In the genomic region with DNA sequence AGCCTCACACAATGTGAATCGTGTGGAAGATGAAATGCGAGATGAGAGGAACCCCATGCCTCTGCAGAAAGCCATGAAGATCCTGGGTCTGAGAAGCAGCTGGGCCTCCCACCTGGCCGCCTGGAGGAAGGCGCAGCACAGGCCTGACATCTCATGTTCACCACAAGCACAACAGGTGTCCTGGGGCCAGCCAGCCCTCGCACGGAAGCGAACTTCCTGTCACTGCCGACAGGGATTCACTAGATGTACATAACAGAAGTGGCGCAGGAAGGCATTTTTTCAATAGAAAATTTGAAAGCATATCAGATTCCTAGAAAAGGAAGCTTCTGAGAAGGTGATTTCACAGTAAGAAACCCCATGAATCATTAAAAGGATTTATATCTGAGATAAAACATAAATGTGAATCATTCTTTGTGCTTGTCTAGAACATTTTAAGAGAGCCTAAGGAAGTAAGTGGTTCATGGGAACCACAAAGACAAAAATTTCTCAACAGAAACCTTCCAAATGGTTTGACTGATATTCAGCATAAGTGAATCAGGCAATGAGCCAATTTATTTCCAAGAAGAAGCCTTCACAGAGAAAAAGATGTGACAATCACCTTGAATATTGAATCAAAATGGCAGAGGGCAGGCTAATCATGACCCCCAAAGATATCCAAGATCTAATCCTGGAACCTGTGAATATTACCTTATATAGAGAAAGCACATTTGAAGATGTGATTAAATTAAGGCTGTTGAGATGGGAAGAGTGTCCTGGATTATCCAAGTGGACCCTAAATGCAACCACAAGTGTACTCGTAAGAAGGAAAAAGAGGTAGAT, we compare ENCODE assay signal across 9 cellular contexts.
A peak's percentile ranks its signal among the peaks of the same experiment; 100 is the strongest.
DNase-seq lines count a peak whose midpoint lies in the region; ATAC-seq and TF ChIP-seq lines count a peak whose summit lies in the region.
"Had no signal": no experiment of that assay in that cellular context is flagged by ENCODE, and none has a peak within 500 bp of the region (broad histone marks: within the 10 kb centered on the region; RNA-seq: fewer than 3 reads in every experiment).

No MANE protein-coding gene starts in this region.

- peak; percentile 94 for DNase-seq in GM12865 (ENCODE audit: low read depth)
- peak; percentile 27 for DNase-seq in GM23338 (ENCODE audit: low spot score)
- peak; percentile 95 for DNase-seq in MV-4-11 (lab: John Stamatoyannopoulos, UW)
- peak; percentile 62 for DNase-seq in activated CD8-positive, alpha-beta memory T cell treated with anti-CD3 and anti-CD28 coated beads, Interleukin-2, amount 50 U/mL, for 4 hours
- DNase-seq in mucosa of descending colon, result peak; percentile 36 to 71 (median 59)
- DNase-seq in Karpas-422, result no peak
- no peak for DNase-seq in Caco-2
- DNase-seq in BE2C, result no peak

- H3K9me2 ChIP-seq in GM23338 (ENCODE audit: insufficient read depth), result 0 out of 2 replicates have a peak, but pooled peaks cover 17% of the 10 kb centered on the region
- no peaks in the 10 kb centered on the region for H3K9me2 ChIP-seq in Karpas-422 (replicated peaks; ENCODE audit: insufficient read depth, low read length)

- H3K79me2 ChIP-seq in GM23338 (replicated peaks; ENCODE audit: insufficient read depth) (no peaks in the 10 kb centered on the region), Karpas-422 (ENCODE audit: low read length) (no peaks in the 10 kb centered on the region)

- POLR2A ChIA-PET in Caco-2 (lab: Charles Lee), result interaction anchor here (0.6 kb wide), 1 partner anchor 759 kb away, joined by 3 read pairs; no protein-coding TSS in a partner anchor

- H3K36me3 ChIP-seq in GM23338 (ENCODE audit: insufficient read depth) (no peaks in the 10 kb centered on the region), mucosa of descending colon (ENCODE audit: low read depth) (no peaks in the 10 kb centered on the region), Karpas-422 (ENCODE audit: insufficient read depth, low read length) (no peaks in the 10 kb centered on the region), Caco-2 (ENCODE audit: control insufficient read depth, insufficient read depth, low read length) (no peaks in the 10 kb centered on the region), BE2C (no peaks in the 10 kb centered on the region)

- no peak overlapping the region for H3K4me2 ChIP-seq in GM23338
- H3K4me2 ChIP-seq in Karpas-422 (ENCODE audit: low read depth, low read length, poor library complexity, severe bottlenecking), result no peak overlapping the region

- no peak overlapping the region for H3K27ac Mint-ChIP-seq in GM23338
- H3K27ac Mint-ChIP-seq in Caco-2 (ENCODE audit: unreplicated experiment), result no peak overlapping the region

- H2AFZ ChIP-seq in GM23338, result no peak overlapping the region
- no peak overlapping the region for H2AFZ ChIP-seq in Karpas-422 (ENCODE audit: low read length)

- no peaks in the 10 kb centered on the region for H3K27me3 ChIP-seq in GM23338 (ENCODE audit: insufficient read depth)
- H3K27me3 ChIP-seq in Karpas-422 (ENCODE audit: low read length), result 0 out of 2 replicates have a peak, but pooled peaks cover 4% of the 10 kb centered on the region
- no peaks in the 10 kb centered on the region for H3K27me3 ChIP-seq in Caco-2 (replicated peaks; ENCODE audit: control insufficient read depth, insufficient read depth, low read length)
- H3K27me3 ChIP-seq in BE2C, result no peaks in the 10 kb centered on the region

- ATAC-seq in GM23338, result no peak; the same call in 2 of the 3 replicates
- peak; percentile 74 for ATAC-seq in mucosa of descending colon

- H3K4me3 Mint-ChIP-seq in GM23338 (no peak overlapping the region), Caco-2 (ENCODE audit: unreplicated experiment) (no peak overlapping the region)

- no peaks in the 10 kb centered on the region for H3F3A ChIP-seq in GM23338 (replicated peaks; ENCODE audit: low read depth)

- no peak overlapping the region for H3K9ac ChIP-seq in Karpas-422 (ENCODE audit: low read length)

- H4K20me1 ChIP-seq in GM23338 (replicated peaks; ENCODE audit: insufficient read depth) (no peaks in the 10 kb centered on the region), Karpas-422 (ENCODE audit: insufficient read depth, low read depth, low read length) (no peaks in the 10 kb centered on the region)

- H3K4me1 ChIP-seq in GM23338 (ENCODE audit: insufficient read depth), result 0 out of 2 replicates have a peak, but pooled peaks cover 3% of the 10 kb centered on the region
- no peaks in the 10 kb centered on the region for H3K4me1 ChIP-seq in mucosa of descending colon (ENCODE audit: low read depth)
- H3K4me1 ChIP-seq in Karpas-422 (ENCODE audit: low read length), result no peaks in the 10 kb centered on the region
- no peaks in the 10 kb centered on the region for H3K4me1 ChIP-seq in Caco-2
- H3K4me1 ChIP-seq in BE2C, result no peaks in the 10 kb centered on the region

- peaks cover 11% of the 10 kb centered on the region for H3K4me1 Mint-ChIP-seq in GM23338
- peaks cover 12% of the 10 kb centered on the region for H3K4me1 Mint-ChIP-seq in Caco-2 (ENCODE audit: low read depth, unreplicated experiment)

- no peak overlapping the region for H3K4me3 ChIP-seq in GM12865 (ENCODE audit: low read depth, low read length)
- H3K4me3 ChIP-seq in GM23338, result no peak overlapping the region
- no peak overlapping the region for H3K4me3 ChIP-seq in mucosa of descending colon
- H3K4me3 ChIP-seq in Karpas-422 (ENCODE audit: low read length), result no peak overlapping the region
- H3K4me3 ChIP-seq in Caco-2 (ENCODE audit: low read depth, low read length), result no peak overlapping the region
- H3K4me3 ChIP-seq in BE2C (ENCODE audit: low read depth, low read length), result no peak overlapping the region
- H3K4me3 ChIP-seq: lung had no signal

- no peaks in the 10 kb centered on the region; the same call in 2 of the 3 replicates for H3K36me3 Mint-ChIP-seq in GM23338 (ENCODE audit: low read depth)
- no peaks in the 10 kb centered on the region for H3K36me3 Mint-ChIP-seq in Caco-2 (ENCODE audit: insufficient read depth, unreplicated experiment)

- CTCF ChIA-PET in Caco-2 (lab: Charles Lee), result no interaction called here

- H3K27ac ChIP-seq in GM23338 (ENCODE audit: low read depth), result no peak overlapping the region
- no peak overlapping the region for H3K27ac ChIP-seq in Karpas-422 (ENCODE audit: low read length)

- H3K9me3 Mint-ChIP-seq in GM23338 (no peaks in the 10 kb centered on the region; the same call in 2 of the 3 replicates), Caco-2 (ENCODE audit: unreplicated experiment) (peaks cover 16% of the 10 kb centered on the region)

- H3K27me3 Mint-ChIP-seq in GM23338 (ENCODE audit: insufficient read depth, low read depth, poor library complexity), result no peaks in the 10 kb centered on the region
- no peaks in the 10 kb centered on the region for H3K27me3 Mint-ChIP-seq in Caco-2 (ENCODE audit: insufficient read depth, unreplicated experiment)

- BruUV-seq in Caco-2 (replicated peaks; lab: Mats Ljungman, UMichigan), result no TSS peak

- intact Hi-C loops in mucosa of descending colon (cut with DNase I, micrococcal nuclease), result no loop called here
- intact Hi-C loops in Caco-2 (cut with micrococcal nuclease; ENCODE audit: unreplicated experiment), result no loop called here

- H3K9me3 ChIP-seq in mucosa of descending colon (no peaks in the 10 kb centered on the region), Karpas-422 (ENCODE audit: low read length) (no peaks in the 10 kb centered on the region), Caco-2 (no peaks in the 10 kb centered on the region), BE2C (no peaks in the 10 kb centered on the region)

- TF ChIP-seq CTCF in GM12865 (IDR thresholded peaks at IDR 0.05; ENCODE audit: insufficient read depth, low read depth, low read length, missing control alignments), result no peak
- TF ChIP-seq CTCF in GM23338 (conservative IDR thresholded peaks at IDR 0.05; ENCODE audit: low read depth in 2 of 2), result 0 out of 4 replicates have a peak, but pooled peaks of 1 of the 2 experiments have one; percentile 8
- no peak for TF ChIP-seq CTCF in mucosa of descending colon (IDR thresholded peaks at IDR 0.05)
- TF ChIP-seq CTCF in Caco-2 (IDR thresholded peaks at IDR 0.05; ENCODE audit: insufficient read depth in 1 of 2, low read depth in 1 of 2, low read length in 1 of 2, severe bottlenecking in 1 of 2, unreplicated experiment in 1 of 2), result no peak
- TF ChIP-seq CTCF in BE2C (IDR thresholded peaks at IDR 0.05; ENCODE audit: low read depth, low read length), result no peak

TF ChIP-seq in GM23338, 12 proteins besides CTCF, POLR2A, EP300 and RAD21 (continues in another document):
- TF ChIP-seq EZH2phosphoT487 (IDR thresholded peaks at IDR 0.05; ENCODE audit: unreplicated experiment), result no peak
- TF ChIP-seq, protein P1, sequence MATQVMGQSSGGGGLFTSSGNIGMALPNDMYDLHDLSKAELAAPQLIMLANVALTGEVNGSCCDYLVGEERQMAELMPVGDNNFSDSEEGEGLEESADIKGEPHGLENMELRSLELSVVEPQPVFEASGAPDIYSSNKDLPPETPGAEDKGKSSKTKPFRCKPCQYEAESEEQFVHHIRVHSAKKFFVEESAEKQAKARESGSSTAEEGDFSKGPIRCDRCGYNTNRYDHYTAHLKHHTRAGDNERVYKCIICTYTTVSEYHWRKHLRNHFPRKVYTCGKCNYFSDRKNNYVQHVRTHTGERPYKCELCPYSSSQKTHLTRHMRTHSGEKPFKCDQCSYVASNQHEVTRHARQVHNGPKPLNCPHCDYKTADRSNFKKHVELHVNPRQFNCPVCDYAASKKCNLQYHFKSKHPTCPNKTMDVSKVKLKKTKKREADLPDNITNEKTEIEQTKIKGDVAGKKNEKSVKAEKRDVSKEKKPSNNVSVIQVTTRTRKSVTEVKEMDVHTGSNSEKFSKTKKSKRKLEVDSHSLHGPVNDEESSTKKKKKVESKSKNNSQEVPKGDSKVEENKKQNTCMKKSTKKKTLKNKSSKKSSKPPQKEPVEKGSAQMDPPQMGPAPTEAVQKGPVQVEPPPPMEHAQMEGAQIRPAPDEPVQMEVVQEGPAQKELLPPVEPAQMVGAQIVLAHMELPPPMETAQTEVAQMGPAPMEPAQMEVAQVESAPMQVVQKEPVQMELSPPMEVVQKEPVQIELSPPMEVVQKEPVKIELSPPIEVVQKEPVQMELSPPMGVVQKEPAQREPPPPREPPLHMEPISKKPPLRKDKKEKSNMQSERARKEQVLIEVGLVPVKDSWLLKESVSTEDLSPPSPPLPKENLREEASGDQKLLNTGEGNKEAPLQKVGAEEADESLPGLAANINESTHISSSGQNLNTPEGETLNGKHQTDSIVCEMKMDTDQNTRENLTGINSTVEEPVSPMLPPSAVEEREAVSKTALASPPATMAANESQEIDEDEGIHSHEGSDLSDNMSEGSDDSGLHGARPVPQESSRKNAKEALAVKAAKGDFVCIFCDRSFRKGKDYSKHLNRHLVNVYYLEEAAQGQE (IDR thresholded peaks at IDR 0.05; ENCODE audit: unreplicated experiment), result no peak
- no peak for TF ChIP-seq ZNF331 (CRISPR knock-in tag; IDR thresholded peaks at IDR 0.05; ENCODE audit: low read depth)

Comparison
In these comparisons a context has a peak if more than half of its experiments do, and no peak if none do; other contexts are left out.
1. DNase-seq: peak in GM12865 (single experiment), GM23338 (single experiment), MV-4-11 (single experiment), activated CD8-positive, alpha-beta memory T cell treated with anti-CD3 and anti-CD28 coated beads, Interleukin-2, amount 50 U/mL, for 4 hours (single experiment) and mucosa of descending colon (3 of 3); none in Karpas-422 (single experiment), Caco-2 (0 of 2) and BE2C (single experiment).